In the genomic region with DNA sequence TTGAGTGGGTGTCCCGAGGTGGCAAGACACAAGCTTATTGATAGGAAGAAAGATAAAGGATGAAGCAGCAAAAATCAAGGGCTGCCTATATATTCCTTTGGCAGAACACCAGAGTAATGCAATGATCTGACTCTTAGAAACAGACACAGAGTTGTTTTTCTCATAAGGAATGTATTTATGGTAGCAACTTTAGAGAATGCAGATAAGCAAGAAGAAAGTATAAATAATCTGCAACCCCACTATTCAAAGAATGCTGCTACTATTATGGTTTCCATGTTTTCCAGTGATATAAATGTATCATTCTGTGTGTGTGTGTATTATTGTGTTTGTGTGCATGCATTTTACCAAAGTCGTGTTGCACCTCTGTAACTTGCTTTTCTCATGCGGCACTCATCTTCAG, we compare ENCODE assay signal across 2 cellular contexts.
TF ChIP-seq lines count a peak whose summit lies in the region.

No MANE protein-coding gene starts in this region.

TF ChIP-seq in SK-N-SH treated with all-trans-retinoic acid at 6 μM for 48 hours, 23 proteins besides CTCF, POLR2A, EP300 and RAD21 (continued from another document):
- no peak for TF ChIP-seq CSDC2 (CRISPR knock-in tag; IDR thresholded peaks at IDR 0.05)
- TF ChIP-seq TCF4 (CRISPR knock-in tag; IDR thresholded peaks at IDR 0.05; ENCODE audit: borderline replicate concordance), result no peak
- TF ChIP-seq ZC3H10 (CRISPR knock-in tag; IDR thresholded peaks at IDR 0.05), result no peak
- TF ChIP-seq ZFP30 (CRISPR knock-in tag; IDR thresholded peaks at IDR 0.05), result no peak
- TF ChIP-seq, protein P1, sequence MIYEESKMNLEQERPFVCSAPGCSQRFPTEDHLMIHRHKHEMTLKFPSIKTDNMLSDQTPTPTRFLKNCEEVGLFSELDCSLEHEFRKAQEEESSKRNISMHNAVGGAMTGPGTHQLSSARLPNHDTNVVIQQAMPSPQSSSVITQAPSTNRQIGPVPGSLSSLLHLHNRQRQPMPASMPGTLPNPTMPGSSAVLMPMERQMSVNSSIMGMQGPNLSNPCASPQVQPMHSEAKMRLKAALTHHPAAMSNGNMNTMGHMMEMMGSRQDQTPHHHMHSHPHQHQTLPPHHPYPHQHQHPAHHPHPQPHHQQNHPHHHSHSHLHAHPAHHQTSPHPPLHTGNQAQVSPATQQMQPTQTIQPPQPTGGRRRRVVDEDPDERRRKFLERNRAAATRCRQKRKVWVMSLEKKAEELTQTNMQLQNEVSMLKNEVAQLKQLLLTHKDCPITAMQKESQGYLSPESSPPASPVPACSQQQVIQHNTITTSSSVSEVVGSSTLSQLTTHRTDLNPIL (CRISPR knock-in tag; IDR thresholded peaks at IDR 0.05; ENCODE audit: low read depth), result no peak
- TF ChIP-seq, protein P2, sequence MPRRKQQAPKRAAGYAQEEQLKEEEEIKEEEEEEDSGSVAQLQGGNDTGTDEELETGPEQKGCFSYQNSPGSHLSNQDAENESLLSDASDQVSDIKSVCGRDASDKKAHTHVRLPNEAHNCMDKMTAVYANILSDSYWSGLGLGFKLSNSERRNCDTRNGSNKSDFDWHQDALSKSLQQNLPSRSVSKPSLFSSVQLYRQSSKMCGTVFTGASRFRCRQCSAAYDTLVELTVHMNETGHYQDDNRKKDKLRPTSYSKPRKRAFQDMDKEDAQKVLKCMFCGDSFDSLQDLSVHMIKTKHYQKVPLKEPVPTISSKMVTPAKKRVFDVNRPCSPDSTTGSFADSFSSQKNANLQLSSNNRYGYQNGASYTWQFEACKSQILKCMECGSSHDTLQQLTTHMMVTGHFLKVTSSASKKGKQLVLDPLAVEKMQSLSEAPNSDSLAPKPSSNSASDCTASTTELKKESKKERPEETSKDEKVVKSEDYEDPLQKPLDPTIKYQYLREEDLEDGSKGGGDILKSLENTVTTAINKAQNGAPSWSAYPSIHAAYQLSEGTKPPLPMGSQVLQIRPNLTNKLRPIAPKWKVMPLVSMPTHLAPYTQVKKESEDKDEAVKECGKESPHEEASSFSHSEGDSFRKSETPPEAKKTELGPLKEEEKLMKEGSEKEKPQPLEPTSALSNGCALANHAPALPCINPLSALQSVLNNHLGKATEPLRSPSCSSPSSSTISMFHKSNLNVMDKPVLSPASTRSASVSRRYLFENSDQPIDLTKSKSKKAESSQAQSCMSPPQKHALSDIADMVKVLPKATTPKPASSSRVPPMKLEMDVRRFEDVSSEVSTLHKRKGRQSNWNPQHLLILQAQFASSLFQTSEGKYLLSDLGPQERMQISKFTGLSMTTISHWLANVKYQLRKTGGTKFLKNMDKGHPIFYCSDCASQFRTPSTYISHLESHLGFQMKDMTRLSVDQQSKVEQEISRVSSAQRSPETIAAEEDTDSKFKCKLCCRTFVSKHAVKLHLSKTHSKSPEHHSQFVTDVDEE (CRISPR knock-in tag; IDR thresholded peaks at IDR 0.05), result no peak
- TF ChIP-seq, protein P3, sequence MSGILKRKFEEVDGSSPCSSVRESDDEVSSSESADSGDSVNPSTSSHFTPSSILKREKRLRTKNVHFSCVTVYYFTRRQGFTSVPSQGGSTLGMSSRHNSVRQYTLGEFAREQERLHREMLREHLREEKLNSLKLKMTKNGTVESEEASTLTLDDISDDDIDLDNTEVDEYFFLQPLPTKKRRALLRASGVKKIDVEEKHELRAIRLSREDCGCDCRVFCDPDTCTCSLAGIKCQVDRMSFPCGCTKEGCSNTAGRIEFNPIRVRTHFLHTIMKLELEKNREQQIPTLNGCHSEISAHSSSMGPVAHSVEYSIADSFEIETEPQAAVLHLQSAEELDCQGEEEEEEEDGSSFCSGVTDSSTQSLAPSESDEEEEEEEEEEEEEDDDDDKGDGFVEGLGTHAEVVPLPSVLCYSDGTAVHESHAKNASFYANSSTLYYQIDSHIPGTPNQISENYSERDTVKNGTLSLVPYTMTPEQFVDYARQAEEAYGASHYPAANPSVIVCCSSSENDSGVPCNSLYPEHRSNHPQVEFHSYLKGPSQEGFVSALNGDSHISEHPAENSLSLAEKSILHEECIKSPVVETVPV (CRISPR knock-in tag; IDR thresholded peaks at IDR 0.05), result no peak
- TF ChIP-seq ISL1 (CRISPR knock-in tag; IDR thresholded peaks at IDR 0.05), result no peak
- no peak for TF ChIP-seq ESRRG (CRISPR knock-in tag; IDR thresholded peaks at IDR 0.05)
- TF ChIP-seq, protein P4, sequence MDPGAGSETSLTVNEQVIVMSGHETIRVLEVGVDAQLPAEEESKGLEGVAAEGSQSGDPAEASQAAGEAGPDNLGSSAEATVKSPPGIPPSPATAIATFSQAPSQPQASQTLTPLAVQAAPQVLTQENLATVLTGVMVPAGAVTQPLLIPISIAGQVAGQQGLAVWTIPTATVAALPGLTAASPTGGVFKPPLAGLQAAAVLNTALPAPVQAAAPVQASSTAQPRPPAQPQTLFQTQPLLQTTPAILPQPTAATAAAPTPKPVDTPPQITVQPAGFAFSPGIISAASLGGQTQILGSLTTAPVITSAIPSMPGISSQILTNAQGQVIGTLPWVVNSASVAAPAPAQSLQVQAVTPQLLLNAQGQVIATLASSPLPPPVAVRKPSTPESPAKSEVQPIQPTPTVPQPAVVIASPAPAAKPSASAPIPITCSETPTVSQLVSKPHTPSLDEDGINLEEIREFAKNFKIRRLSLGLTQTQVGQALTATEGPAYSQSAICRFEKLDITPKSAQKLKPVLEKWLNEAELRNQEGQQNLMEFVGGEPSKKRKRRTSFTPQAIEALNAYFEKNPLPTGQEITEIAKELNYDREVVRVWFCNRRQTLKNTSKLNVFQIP (CRISPR knock-in tag; IDR thresholded peaks at IDR 0.05; ENCODE audit: borderline replicate concordance, low read depth), result no peak
- TF ChIP-seq OSR1 (CRISPR knock-in tag; IDR thresholded peaks at IDR 0.05), result no peak
- TF ChIP-seq RARB (CRISPR knock-in tag; IDR thresholded peaks at IDR 0.05), result no peak
- TF ChIP-seq TOX (CRISPR knock-in tag; IDR thresholded peaks at IDR 0.05; ENCODE audit: borderline replicate concordance), result no peak

TF ChIP-seq in SK-N-SH, 30 proteins besides CTCF, POLR2A, EP300 and RAD21 (continued from another document):
- TF ChIP-seq ELF1 (IDR thresholded peaks at IDR 0.05) (no peak), SMC3 (IDR thresholded peaks at IDR 0.05; ENCODE audit: low read depth, low read length) (no peak), SIN3A (IDR thresholded peaks at IDR 0.05; ENCODE audit: borderline replicate concordance, low read depth, low read length) (no peak), TAF1 (IDR thresholded peaks at IDR 0.05; ENCODE audit: borderline replicate concordance, low read depth, low read length) (no peak), GABPA (IDR thresholded peaks at IDR 0.05; ENCODE audit: low read depth) (no peak), RFX5 (IDR thresholded peaks at IDR 0.05; ENCODE audit: low read length) (no peak)
- TF ChIP-seq, protein P5, sequence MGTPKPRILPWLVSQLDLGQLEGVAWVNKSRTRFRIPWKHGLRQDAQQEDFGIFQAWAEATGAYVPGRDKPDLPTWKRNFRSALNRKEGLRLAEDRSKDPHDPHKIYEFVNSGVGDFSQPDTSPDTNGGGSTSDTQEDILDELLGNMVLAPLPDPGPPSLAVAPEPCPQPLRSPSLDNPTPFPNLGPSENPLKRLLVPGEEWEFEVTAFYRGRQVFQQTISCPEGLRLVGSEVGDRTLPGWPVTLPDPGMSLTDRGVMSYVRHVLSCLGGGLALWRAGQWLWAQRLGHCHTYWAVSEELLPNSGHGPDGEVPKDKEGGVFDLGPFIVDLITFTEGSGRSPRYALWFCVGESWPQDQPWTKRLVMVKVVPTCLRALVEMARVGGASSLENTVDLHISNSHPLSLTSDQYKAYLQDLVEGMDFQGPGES (IDR thresholded peaks at IDR 0.05; ENCODE audit: low read depth, low read length), result no peak
- TF ChIP-seq, protein P6, sequence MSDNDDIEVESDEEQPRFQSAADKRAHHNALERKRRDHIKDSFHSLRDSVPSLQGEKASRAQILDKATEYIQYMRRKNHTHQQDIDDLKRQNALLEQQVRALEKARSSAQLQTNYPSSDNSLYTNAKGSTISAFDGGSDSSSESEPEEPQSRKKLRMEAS (IDR thresholded peaks at IDR 0.05; ENCODE audit: low read depth), result no peak
